ENCODE assay signal across 10 cellular contexts in genomic region chr1:79006564-79006963, GRCh38. TPM values are rescaled to one million over a fixed set of nuclear protein-coding genes. Genes with fewer than 3 reads are reported as not detected.
DNase-seq lines count a peak whose midpoint lies in the region; ATAC-seq and TF ChIP-seq lines count a peak whose summit lies in the region.
"Had no signal": no experiment of that assay in that cellular context is flagged by ENCODE, and none has a peak within 500 bp of the region (broad histone marks: within the 10 kb centered on the region; RNA-seq: fewer than 3 reads in every experiment).

TSS of gene ADGRL4 (minus strand) at chr1:79006730. CDS start at chr1:79006654, 76 bp downstream.

- no peaks in the 10 kb centered on the region for H3K4me1 ChIP-seq in body of pancreas
- peaks cover 0 to 6% of the 10 kb centered on the region in 2 donors for H3K4me1 ChIP-seq in right atrium auricular region
- H3K4me1 ChIP-seq in ovary (ENCODE audit: insufficient read depth): no peaks in the 10 kb centered on the region

- H3K27me3 ChIP-seq in body of pancreas (no peaks in the 10 kb centered on the region), right atrium auricular region (no peaks in the 10 kb centered on the region), ovary (no peaks in the 10 kb centered on the region)

- no peak for TF ChIP-seq CTCF in body of pancreas (IDR thresholded peaks at IDR 0.05)
- TF ChIP-seq CTCF in right atrium auricular region (IDR thresholded peaks at IDR 0.05): no peak
- no peak for TF ChIP-seq CTCF in ovary (IDR thresholded peaks at IDR 0.05)

- TF ChIP-seq EP300 in ovary (IDR thresholded peaks at IDR 0.05): no peak

- TF ChIP-seq POLR2A in body of pancreas (IDR thresholded peaks at IDR 0.05) (peak in 2 of 3 donors; percentile 18 to 27), ovary (IDR thresholded peaks at IDR 0.05) (no peak)

- H3K36me3 ChIP-seq in body of pancreas (replicated peaks in 1 of 2; ENCODE audit: insufficient read depth in 1 of 2, low read depth in 2 of 2): no peaks in the 10 kb centered on the region
- H3K36me3 ChIP-seq in right atrium auricular region: no peaks in the 10 kb centered on the region
- H3K36me3 ChIP-seq in ovary: no peaks in the 10 kb centered on the region

- ATAC-seq in body of pancreas (peak; percentile 52), HG02981 (IDR thresholded peaks at IDR 0.05; ENCODE audit: unreplicated experiment) (no peak)

- peak within 1 kb of the TSS in 1 of 4 donors; percentile 41 for H3K27ac ChIP-seq in body of pancreas
- peak within 1 kb of the TSS; percentile 68 to 70 for H3K27ac ChIP-seq in right atrium auricular region
- no peak within 1 kb of the TSS for H3K27ac ChIP-seq in ovary

- WGBS in body of pancreas, 2 donors: 4 to 7% methylated on average over 15 to 34 of the region's 35 CpGs
- 7 to 13% (median 9%) methylated on average over 35 of the region's 35 CpGs for WGBS in ovary, 3 donors

- H3K9me3 ChIP-seq in body of pancreas (no peaks in the 10 kb centered on the region), right atrium auricular region (no peaks in the 10 kb centered on the region), ovary (no peaks in the 10 kb centered on the region)

- peak; percentile 56 for DNase-seq in AG08395 (ENCODE audit: low spot score)
- peak in 3 of 4 donors; percentile 2 to 11 (median 10) for DNase-seq in body of pancreas
- peak; percentile 60 for DNase-seq in right atrium auricular region (ENCODE audit: low spot score)
- DNase-seq in ovary: peak in 3 of 5 donors; percentile 11 to 35 (median 18)
- no peak for DNase-seq in NCI-H526 treated with DMSO at 0.1 percent for 48 hours (lab: John Stamatoyannopoulos, UW)
- DNase-seq in amniotic stem cell (lab: John Stamatoyannopoulos, UW): no peak
- DNase-seq in RKO (ENCODE audit: low spot score): no peak
- DNase-seq: activated CD4-positive, alpha-beta T cell treated with anti-CD3 and anti-CD28 coated beads for 4 hours; NCI-H510A had no signal

- intact Hi-C loops in body of pancreas (cut with DNase I) (no loop called here), ovary (cut with DNase I) (no loop called here)

- H3K4me3 ChIP-seq in body of pancreas (no peak within 1 kb of the TSS), right atrium auricular region (peak within 1 kb of the TSS; percentile 33 to 44), ovary (no peak within 1 kb of the TSS)

RNA-seq across cellular contexts. Expression of gene ADGRL4, which starts in this region (rescaled TPM):
- 1 to 10 TPM; 4.3 to 6.2 TPM for total RNA-seq in body of pancreas
- total RNA-seq in right atrium auricular region: 10 to 100 TPM; 15.1 to 28.2 TPM
- total RNA-seq in ovary: 10 to 100 TPM in 1 of 7 donors, 1 to 10 TPM in 6; 3.0 to 22.7 (median 6.1) TPM
- polyA plus RNA-seq in ovary: 10 to 100 TPM; 12.2 to 17.7 TPM

Comparison
In these comparisons a context has a peak if more than half of its experiments do, and no peak if none do; other contexts are left out.
1. DNase-seq: peak in AG08395 (single experiment), body of pancreas (3 of 4), right atrium auricular region (single experiment) and ovary (3 of 5); none in NCI-H526 treated with DMSO at 0.1 percent for 48 hours (single experiment), amniotic stem cell (single experiment) and RKO (single experiment).
2. H3K27ac ChIP-seq: peak in right atrium auricular region (2 of 2); none in ovary (0 of 2).
3. H3K4me3 ChIP-seq: peak in right atrium auricular region (2 of 2); none in body of pancreas (0 of 2) and ovary (single experiment).